In the genomic region with DNA sequence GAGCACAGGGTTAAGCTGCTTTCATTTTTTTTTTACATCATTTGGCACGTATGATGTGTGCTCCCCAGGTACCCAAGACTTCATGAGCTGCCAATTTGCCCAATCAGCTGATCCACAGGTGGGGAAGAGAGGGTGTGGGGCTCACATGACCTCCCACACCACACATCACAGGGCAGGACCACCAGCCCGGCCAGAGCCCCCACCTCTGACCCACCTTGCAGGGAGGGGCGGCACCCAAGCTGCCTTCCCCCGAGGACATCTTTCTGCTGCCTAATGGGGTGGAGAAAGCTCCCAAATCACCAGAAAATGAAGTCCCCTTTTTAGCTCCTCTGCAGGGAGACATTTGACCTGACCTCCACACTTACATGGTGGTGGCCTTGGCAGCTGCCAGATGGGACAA, we compare ENCODE assay signal across 7 cellular contexts.
"Had no signal": no experiment of that assay in that cellular context is flagged by ENCODE, and none has a peak within 500 bp of the region (broad histone marks: within the 10 kb centered on the region; RNA-seq: fewer than 3 reads in every experiment).

No MANE protein-coding gene starts in this region.

- FAIRE-seq: H1, H54, HepG2 had no signal

- H3K4me2 ChIP-seq: GM23338 had no signal

- ATAC-seq: HepG2 had no signal

- H3K27ac ChIP-seq: HL-60 had no signal

- H3K4me3 ChIP-seq: GM23338 had no signal

- DNase-seq: H9, HCEC 1CT had no signal
